In genomic region chr7:94161476-94161875, GRCh38 we compare ENCODE assay signal across 14 cellular contexts.
"Had no signal": no experiment of that assay in that cellular context is flagged by ENCODE, and none has a peak within 500 bp of the region (broad histone marks: within the 10 kb centered on the region; RNA-seq: fewer than 3 reads in every experiment).

No MANE protein-coding gene starts in this region.

- H3K36me3 Mint-ChIP-seq: activated naive CD8-positive, alpha-beta T cell treated with anti-CD3 and anti-CD28 coated beads for 36 hours; mesothelial cell of epicardium; T-cell had no signal

- H3K27me3 ChIP-seq: cardiac muscle cell, hepatocyte, thyroid gland had no signal

- H2AFZ ChIP-seq: hepatocyte had no signal

- H3K4me3 ChIP-seq: cardiac muscle cell, hepatocyte, thyroid gland had no signal

- H3K79me2 ChIP-seq: hepatocyte had no signal

- H3K4me3 Mint-ChIP-seq: activated naive CD8-positive, alpha-beta T cell treated with anti-CD3 and anti-CD28 coated beads for 36 hours; mesothelial cell of epicardium had no signal

- H3K4me2 ChIP-seq: hepatocyte had no signal

- H3K27ac Mint-ChIP-seq: activated naive CD8-positive, alpha-beta T cell treated with anti-CD3 and anti-CD28 coated beads for 36 hours; effector memory CD8-positive, alpha-beta T cell; mesothelial cell of epicardium had no signal

- DNase-seq: activated CD4-positive, alpha-beta T cell treated with anti-CD3 and anti-CD28 coated beads, Interleukin-2, amount 50 U/mL, for 4 hours; activated CD4-positive, CD25-positive, alpha-beta regulatory T cell treated with anti-CD3 and anti-CD28 coated beads, Interleukin-2, amount 50 U/mL, for 72 hours; activated naive CD8-positive, alpha-beta T cell treated with anti-CD3 and anti-CD28 coated beads for 36 hours; amygdala; effector memory CD8-positive, alpha-beta T cell; occipital lobe; posterior cingulate gyrus; retina; stimulated activated naive CD4-positive, alpha-beta T cell treated with Interleukin-2 at 50 U/mL for 16 hours; T-cell; thyroid gland had no signal

- H3K27me3 Mint-ChIP-seq: effector memory CD8-positive, alpha-beta T cell had no signal

- H3K9me3 Mint-ChIP-seq: effector memory CD8-positive, alpha-beta T cell had no signal

- H3K4me1 ChIP-seq: thyroid gland had no signal

- H3K36me3 ChIP-seq: cardiac muscle cell, thyroid gland had no signal

- H3K9me3 ChIP-seq: thyroid gland had no signal

- H3K4me1 Mint-ChIP-seq: mesothelial cell of epicardium had no signal

- ATAC-seq: T-cell had no signal

- H3K27ac ChIP-seq: cardiac muscle cell, hepatocyte, thyroid gland had no signal
